8 cellular contexts compared by ENCODE assay signal in genomic region chr19:2578391-2578826, GRCh38.
DNase-seq lines count a peak whose midpoint lies in the region; ATAC-seq and TF ChIP-seq lines count a peak whose summit lies in the region.

No MANE protein-coding gene starts in this region.

- DNase-seq in A172 (ENCODE audit: low spot score) = peak; percentile 94
- peak; percentile 87 for DNase-seq in M059J (ENCODE audit: low read depth)
- peak; percentile 35 for DNase-seq in epithelial cell of esophagus (ENCODE audit: low read depth)
- DNase-seq in anterior cingulate cortex (lab: John Stamatoyannopoulos, UW) = no peak
- DNase-seq in inferior parietal cortex (ENCODE audit: extremely low spot score) = no peak
- DNase-seq in germinal center (ENCODE audit: low spot score) = no peak

- H3K4me3 ChIP-seq in epithelial cell of esophagus (ENCODE audit: low read length) = no peak overlapping the region
- H3K4me3 ChIP-seq in mucosa of stomach (ENCODE audit: low read length) = peak overlapping the region; percentile 25

- peaks cover 33% of the 10 kb centered on the region for H3K4me1 ChIP-seq in mucosa of stomach (ENCODE audit: control insufficient read depth, insufficient read depth, low read length)

- no peaks in the 10 kb centered on the region for H3K36me3 ChIP-seq in mucosa of stomach (ENCODE audit: control insufficient read depth, insufficient read depth, low read length)

- H3K9me3 ChIP-seq in mucosa of stomach (ENCODE audit: control insufficient read depth, low read length) = no peaks in the 10 kb centered on the region

- no peak for ATAC-seq in activated CD4-positive, CD25-positive, alpha-beta regulatory T cell treated with anti-CD3 and anti-CD28 coated beads, Interleukin-2, amount 50 U/mL, for 24 hours

- peak overlapping the region; percentile 62 for H3K9ac ChIP-seq in mucosa of stomach (ENCODE audit: low read length)

- H3K27me3 ChIP-seq in mucosa of stomach (ENCODE audit: control insufficient read depth, insufficient read depth, low read length) = peaks cover 4% of the 10 kb centered on the region

- TF ChIP-seq CTCF in epithelial cell of esophagus (IDR thresholded peaks at IDR 0.05; ENCODE audit: insufficient read depth, low read depth, low read length, missing control alignments) = no peak

Comparison
In these comparisons a context has a peak if more than half of its experiments do, and no peak if none do; other contexts are left out.
1. DNase-seq: peak in A172 (single experiment), M059J (single experiment) and epithelial cell of esophagus (single experiment); none in anterior cingulate cortex (0 of 58), inferior parietal cortex (single experiment) and germinal center (single experiment).